1 cellular context compared by ENCODE assay signal in the genomic region with DNA sequence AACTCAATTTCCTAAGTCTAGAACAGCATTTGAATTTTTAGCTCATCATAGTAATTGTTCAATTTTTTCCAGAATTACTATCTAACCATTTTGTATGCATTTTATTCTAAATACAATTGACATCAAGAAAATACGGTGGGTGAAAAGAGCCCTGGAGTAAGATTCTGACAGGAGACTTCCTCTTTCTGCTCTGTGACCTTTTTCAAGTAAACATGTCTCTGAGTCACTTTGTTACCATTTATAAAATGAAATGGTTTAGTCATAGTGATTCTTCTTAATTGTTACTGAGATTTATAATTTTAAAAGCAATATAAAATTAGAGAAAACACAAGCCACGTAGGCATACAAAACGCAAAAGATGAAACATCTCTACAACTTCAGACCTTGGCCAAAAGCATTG.
TF ChIP-seq lines count a peak whose summit lies in the region.

No MANE protein-coding gene starts in this region.

TF ChIP-seq in GM12878, 131 proteins besides CTCF, POLR2A, EP300 and RAD21:
- TF ChIP-seq, protein P1, sequence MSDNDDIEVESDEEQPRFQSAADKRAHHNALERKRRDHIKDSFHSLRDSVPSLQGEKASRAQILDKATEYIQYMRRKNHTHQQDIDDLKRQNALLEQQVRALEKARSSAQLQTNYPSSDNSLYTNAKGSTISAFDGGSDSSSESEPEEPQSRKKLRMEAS (IDR thresholded peaks at IDR 0.05; ENCODE audit: low read depth, low read length) = no peak
- no peak for TF ChIP-seq NFYA (IDR thresholded peaks at IDR 0.05; ENCODE audit: borderline replicate concordance, low read depth, low read length)
- TF ChIP-seq SPI1 (IDR thresholded peaks at IDR 0.05; ENCODE audit: borderline replicate concordance, insufficient read depth, low read depth, low read length) = peak; percentile 76
- TF ChIP-seq NR2C2 (IDR thresholded peaks at IDR 0.05; ENCODE audit: borderline replicate concordance, control insufficient read depth, insufficient read length, low read depth) = no peak
- TF ChIP-seq TARDBP (IDR thresholded peaks at IDR 0.05; ENCODE audit: borderline replicate concordance) = no peak
- no peak for TF ChIP-seq TCF7 (IDR thresholded peaks at IDR 0.05; ENCODE audit: borderline replicate concordance)
- TF ChIP-seq REST (IDR thresholded peaks at IDR 0.05; ENCODE audit: low read depth, low read length) = no peak
- no peak for TF ChIP-seq DPF2 (IDR thresholded peaks at IDR 0.05)
